ENCODE assay signal across 1 cellular context in the genomic region with DNA sequence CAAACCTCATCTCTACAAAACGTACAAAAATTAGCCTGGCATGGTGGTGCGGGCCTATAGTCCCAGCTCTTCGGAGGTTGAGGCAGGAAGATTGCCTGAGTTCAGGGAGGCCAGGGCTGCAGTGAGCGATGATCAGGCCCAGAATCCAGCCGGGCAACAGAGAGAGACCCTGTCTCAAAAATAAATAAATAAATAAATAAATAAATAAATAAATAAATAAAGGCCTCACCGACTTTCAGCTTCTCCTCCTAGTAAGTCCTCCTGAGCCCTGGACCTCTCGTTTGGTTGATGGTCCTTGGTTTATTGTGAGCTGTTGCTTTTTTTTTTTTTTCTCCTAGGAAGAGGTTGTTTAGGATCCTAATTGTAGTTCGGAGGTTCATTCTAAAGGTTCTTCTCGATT.
A peak's percentile ranks its signal among the peaks of the same experiment; 100 is the strongest.
TF ChIP-seq lines count a peak whose summit lies in the region.

No MANE protein-coding gene starts in this region.

TF ChIP-seq in HEK293, 187 proteins besides CTCF, POLR2A, EP300 and RAD21 (continued from another document and continues in another):
- TF ChIP-seq, protein P1, sequence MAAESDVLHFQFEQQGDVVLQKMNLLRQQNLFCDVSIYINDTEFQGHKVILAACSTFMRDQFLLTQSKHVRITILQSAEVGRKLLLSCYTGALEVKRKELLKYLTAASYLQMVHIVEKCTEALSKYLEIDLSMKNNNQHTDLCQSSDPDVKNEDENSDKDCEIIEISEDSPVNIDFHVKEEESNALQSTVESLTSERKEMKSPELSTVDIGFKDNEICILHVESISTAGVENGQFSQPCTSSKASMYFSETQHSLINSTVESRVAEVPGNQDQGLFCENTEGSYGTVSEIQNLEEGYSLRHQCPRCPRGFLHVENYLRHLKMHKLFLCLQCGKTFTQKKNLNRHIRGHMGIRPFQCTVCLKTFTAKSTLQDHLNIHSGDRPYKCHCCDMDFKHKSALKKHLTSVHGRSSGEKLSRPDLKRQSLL (tag by site-specific recombination; IDR thresholded peaks at IDR 0.05) = no peak
- TF ChIP-seq ZNF677 (tag by site-specific recombination; IDR thresholded peaks at IDR 0.05) (no peak), SETDB1 (IDR thresholded peaks at IDR 0.05; ENCODE audit: insufficient read length, low read length) (no peak), KLF9 (tag by site-specific recombination; IDR thresholded peaks at IDR 0.05; ENCODE audit: low read depth) (no peak), ZNF610 (tag by site-specific recombination; IDR thresholded peaks at IDR 0.05; ENCODE audit: borderline replicate concordance) (no peak), PRDM1 (tag by site-specific recombination; IDR thresholded peaks at IDR 0.05) (no peak), OVOL3 (tag by site-specific recombination; IDR thresholded peaks at IDR 0.05) (no peak), ZNF266 (tag by site-specific recombination; IDR thresholded peaks at IDR 0.05; ENCODE audit: low read depth) (0 out of 2 replicates have a peak, but pooled peaks have one; percentile 67), MZF1 (tag by site-specific recombination; IDR thresholded peaks at IDR 0.05; ENCODE audit: borderline replicate concordance) (peak; percentile 32; the same call in 1 of the 2 replicates), ZNF473 (tag by site-specific recombination; IDR thresholded peaks at IDR 0.05) (no peak), ZFP69B (tag by site-specific recombination; IDR thresholded peaks at IDR 0.05) (no peak), OSR2 (tag by site-specific recombination; IDR thresholded peaks at IDR 0.05) (no peak), ZNF707 (tag by site-specific recombination; IDR thresholded peaks at IDR 0.05) (no peak), HOXD13 (CRISPR knock-in tag; IDR thresholded peaks at IDR 0.05; ENCODE audit: borderline replicate concordance) (no peak), RBAK (tag by site-specific recombination; IDR thresholded peaks at IDR 0.05) (0 out of 2 replicates have a peak, but pooled peaks have one; percentile 55), ZNF530 (tag by site-specific recombination; IDR thresholded peaks at IDR 0.05; ENCODE audit: low read depth) (no peak; the same call in 1 of the 2 replicates), FEZF1 (tag by site-specific recombination; IDR thresholded peaks at IDR 0.05) (no peak), ZBTB7A (tag by site-specific recombination; IDR thresholded peaks at IDR 0.05; ENCODE audit: low read depth) (no peak), ZNF623 (tag by site-specific recombination; IDR thresholded peaks at IDR 0.05) (peak; percentile 80), ZNF37A (tag by site-specific recombination; IDR thresholded peaks at IDR 0.05) (no peak), ZNF214 (tag by site-specific recombination; IDR thresholded peaks at IDR 0.05; ENCODE audit: borderline replicate concordance) (no peak; the same call in 1 of the 2 replicates), ZSCAN23 (tag by site-specific recombination; IDR thresholded peaks at IDR 0.05) (no peak), GLI2 (tag by site-specific recombination; IDR thresholded peaks at IDR 0.05; ENCODE audit: borderline replicate concordance, low read depth) (peak; percentile 50; the same call in 1 of the 2 replicates), ZNF169 (tag by site-specific recombination; IDR thresholded peaks at IDR 0.05) (no peak), ZNF596 (tag by site-specific recombination; IDR thresholded peaks at IDR 0.05) (no peak), GLIS2 (tag by site-specific recombination; IDR thresholded peaks at IDR 0.05) (no peak), ZNF2 (tag by site-specific recombination; IDR thresholded peaks at IDR 0.05) (no peak), ZNF791 (tag by site-specific recombination; IDR thresholded peaks at IDR 0.05) (peak; percentile 72; the same call in 1 of the 2 replicates)
- TF ChIP-seq, protein P2, sequence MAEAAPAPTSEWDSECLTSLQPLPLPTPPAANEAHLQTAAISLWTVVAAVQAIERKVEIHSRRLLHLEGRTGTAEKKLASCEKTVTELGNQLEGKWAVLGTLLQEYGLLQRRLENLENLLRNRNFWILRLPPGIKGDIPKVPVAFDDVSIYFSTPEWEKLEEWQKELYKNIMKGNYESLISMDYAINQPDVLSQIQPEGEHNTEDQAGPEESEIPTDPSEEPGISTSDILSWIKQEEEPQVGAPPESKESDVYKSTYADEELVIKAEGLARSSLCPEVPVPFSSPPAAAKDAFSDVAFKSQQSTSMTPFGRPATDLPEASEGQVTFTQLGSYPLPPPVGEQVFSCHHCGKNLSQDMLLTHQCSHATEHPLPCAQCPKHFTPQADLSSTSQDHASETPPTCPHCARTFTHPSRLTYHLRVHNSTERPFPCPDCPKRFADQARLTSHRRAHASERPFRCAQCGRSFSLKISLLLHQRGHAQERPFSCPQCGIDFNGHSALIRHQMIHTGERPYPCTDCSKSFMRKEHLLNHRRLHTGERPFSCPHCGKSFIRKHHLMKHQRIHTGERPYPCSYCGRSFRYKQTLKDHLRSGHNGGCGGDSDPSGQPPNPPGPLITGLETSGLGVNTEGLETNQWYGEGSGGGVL (tag by site-specific recombination; IDR thresholded peaks at IDR 0.05) = no peak
- TF ChIP-seq, protein P3, sequence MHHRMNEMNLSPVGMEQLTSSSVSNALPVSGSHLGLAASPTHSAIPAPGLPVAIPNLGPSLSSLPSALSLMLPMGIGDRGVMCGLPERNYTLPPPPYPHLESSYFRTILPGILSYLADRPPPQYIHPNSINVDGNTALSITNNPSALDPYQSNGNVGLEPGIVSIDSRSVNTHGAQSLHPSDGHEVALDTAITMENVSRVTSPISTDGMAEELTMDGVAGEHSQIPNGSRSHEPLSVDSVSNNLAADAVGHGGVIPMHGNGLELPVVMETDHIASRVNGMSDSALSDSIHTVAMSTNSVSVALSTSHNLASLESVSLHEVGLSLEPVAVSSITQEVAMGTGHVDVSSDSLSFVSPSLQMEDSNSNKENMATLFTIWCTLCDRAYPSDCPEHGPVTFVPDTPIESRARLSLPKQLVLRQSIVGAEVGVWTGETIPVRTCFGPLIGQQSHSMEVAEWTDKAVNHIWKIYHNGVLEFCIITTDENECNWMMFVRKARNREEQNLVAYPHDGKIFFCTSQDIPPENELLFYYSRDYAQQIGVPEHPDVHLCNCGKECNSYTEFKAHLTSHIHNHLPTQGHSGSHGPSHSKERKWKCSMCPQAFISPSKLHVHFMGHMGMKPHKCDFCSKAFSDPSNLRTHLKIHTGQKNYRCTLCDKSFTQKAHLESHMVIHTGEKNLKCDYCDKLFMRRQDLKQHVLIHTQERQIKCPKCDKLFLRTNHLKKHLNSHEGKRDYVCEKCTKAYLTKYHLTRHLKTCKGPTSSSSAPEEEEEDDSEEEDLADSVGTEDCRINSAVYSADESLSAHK (tag by site-specific recombination; IDR thresholded peaks at IDR 0.05) = no peak
- TF ChIP-seq, protein P4, sequence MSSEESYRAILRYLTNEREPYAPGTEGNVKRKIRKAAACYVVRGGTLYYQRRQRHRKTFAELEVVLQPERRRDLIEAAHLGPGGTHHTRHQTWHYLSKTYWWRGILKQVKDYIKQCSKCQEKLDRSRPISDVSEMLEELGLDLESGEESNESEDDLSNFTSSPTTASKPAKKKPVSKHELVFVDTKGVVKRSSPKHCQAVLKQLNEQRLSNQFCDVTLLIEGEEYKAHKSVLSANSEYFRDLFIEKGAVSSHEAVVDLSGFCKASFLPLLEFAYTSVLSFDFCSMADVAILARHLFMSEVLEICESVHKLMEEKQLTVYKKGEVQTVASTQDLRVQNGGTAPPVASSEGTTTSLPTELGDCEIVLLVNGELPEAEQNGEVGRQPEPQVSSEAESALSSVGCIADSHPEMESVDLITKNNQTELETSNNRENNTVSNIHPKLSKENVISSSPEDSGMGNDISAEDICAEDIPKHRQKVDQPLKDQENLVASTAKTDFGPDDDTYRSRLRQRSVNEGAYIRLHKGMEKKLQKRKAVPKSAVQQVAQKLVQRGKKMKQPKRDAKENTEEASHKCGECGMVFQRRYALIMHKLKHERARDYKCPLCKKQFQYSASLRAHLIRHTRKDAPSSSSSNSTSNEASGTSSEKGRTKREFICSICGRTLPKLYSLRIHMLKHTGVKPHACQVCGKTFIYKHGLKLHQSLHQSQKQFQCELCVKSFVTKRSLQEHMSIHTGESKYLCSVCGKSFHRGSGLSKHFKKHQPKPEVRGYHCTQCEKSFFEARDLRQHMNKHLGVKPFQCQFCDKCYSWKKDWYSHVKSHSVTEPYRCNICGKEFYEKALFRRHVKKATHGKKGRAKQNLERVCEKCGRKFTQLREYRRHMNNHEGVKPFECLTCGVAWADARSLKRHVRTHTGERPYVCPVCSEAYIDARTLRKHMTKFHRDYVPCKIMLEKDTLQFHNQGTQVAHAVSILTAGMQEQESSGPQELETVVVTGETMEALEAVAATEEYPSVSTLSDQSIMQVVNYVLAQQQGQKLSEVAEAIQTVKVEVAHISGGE (tag by site-specific recombination; conservative IDR thresholded peaks at IDR 0.05; ENCODE audit: low read depth) = peak; percentile 82
- TF ChIP-seq, protein P5, sequence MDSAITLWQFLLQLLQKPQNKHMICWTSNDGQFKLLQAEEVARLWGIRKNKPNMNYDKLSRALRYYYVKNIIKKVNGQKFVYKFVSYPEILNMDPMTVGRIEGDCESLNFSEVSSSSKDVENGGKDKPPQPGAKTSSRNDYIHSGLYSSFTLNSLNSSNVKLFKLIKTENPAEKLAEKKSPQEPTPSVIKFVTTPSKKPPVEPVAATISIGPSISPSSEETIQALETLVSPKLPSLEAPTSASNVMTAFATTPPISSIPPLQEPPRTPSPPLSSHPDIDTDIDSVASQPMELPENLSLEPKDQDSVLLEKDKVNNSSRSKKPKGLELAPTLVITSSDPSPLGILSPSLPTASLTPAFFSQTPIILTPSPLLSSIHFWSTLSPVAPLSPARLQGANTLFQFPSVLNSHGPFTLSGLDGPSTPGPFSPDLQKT (IDR thresholded peaks at IDR 0.05; ENCODE audit: borderline replicate concordance, low read depth, low read length) = no peak
- TF ChIP-seq, protein P6, sequence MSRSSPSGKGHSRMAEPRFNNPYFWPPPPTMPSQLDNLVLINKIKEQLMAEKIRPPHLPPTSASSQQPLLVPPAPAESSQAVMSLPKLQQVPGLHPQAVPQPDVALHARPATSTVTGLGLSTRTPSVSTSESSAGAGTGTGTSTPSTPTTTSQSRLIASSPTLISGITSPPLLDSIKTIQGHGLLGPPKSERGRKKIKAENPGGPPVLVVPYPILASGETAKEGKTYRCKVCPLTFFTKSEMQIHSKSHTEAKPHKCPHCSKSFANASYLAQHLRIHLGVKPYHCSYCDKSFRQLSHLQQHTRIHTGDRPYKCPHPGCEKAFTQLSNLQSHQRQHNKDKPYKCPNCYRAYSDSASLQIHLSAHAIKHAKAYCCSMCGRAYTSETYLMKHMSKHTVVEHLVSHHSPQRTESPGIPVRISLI (tag by site-specific recombination; IDR thresholded peaks at IDR 0.05) = no peak
- TF ChIP-seq, protein P7, sequence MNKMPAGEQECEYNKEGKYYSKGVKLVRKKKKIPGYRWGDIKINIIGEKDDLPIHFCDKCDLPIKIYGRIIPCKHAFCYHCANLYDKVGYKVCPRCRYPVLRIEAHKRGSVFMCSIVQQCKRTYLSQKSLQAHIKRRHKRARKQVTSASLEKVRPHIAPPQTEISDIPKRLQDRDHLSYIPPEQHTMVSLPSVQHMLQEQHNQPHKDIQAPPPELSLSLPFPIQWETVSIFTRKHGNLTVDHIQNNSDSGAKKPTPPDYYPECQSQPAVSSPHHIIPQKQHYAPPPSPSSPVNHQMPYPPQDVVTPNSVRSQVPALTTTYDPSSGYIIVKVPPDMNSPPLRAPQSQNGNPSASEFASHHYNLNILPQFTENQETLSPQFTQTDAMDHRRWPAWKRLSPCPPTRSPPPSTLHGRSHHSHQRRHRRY (tag by site-specific recombination; IDR thresholded peaks at IDR 0.05) = no peak
- TF ChIP-seq, protein P8, sequence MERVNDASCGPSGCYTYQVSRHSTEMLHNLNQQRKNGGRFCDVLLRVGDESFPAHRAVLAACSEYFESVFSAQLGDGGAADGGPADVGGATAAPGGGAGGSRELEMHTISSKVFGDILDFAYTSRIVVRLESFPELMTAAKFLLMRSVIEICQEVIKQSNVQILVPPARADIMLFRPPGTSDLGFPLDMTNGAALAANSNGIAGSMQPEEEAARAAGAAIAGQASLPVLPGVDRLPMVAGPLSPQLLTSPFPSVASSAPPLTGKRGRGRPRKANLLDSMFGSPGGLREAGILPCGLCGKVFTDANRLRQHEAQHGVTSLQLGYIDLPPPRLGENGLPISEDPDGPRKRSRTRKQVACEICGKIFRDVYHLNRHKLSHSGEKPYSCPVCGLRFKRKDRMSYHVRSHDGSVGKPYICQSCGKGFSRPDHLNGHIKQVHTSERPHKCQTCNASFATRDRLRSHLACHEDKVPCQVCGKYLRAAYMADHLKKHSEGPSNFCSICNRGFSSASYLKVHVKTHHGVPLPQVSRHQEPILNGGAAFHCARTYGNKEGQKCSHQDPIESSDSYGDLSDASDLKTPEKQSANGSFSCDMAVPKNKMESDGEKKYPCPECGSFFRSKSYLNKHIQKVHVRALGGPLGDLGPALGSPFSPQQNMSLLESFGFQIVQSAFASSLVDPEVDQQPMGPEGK (tag by site-specific recombination; IDR thresholded peaks at IDR 0.05) = no peak
- TF ChIP-seq, protein P9, sequence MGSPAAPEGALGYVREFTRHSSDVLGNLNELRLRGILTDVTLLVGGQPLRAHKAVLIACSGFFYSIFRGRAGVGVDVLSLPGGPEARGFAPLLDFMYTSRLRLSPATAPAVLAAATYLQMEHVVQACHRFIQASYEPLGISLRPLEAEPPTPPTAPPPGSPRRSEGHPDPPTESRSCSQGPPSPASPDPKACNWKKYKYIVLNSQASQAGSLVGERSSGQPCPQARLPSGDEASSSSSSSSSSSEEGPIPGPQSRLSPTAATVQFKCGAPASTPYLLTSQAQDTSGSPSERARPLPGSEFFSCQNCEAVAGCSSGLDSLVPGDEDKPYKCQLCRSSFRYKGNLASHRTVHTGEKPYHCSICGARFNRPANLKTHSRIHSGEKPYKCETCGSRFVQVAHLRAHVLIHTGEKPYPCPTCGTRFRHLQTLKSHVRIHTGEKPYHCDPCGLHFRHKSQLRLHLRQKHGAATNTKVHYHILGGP (tag by site-specific recombination; IDR thresholded peaks at IDR 0.05) = no peak
- TF ChIP-seq, protein P10, sequence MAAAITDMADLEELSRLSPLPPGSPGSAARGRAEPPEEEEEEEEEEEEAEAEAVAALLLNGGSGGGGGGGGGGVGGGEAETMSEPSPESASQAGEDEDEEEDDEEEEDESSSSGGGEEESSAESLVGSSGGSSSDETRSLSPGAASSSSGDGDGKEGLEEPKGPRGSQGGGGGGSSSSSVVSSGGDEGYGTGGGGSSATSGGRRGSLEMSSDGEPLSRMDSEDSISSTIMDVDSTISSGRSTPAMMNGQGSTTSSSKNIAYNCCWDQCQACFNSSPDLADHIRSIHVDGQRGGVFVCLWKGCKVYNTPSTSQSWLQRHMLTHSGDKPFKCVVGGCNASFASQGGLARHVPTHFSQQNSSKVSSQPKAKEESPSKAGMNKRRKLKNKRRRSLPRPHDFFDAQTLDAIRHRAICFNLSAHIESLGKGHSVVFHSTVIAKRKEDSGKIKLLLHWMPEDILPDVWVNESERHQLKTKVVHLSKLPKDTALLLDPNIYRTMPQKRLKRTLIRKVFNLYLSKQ (tag by site-specific recombination; IDR thresholded peaks at IDR 0.05; ENCODE audit: borderline replicate concordance) = peak; percentile 80; the same call in 1 of the 2 replicates
